Comparison of ENCODE assay signal across 9 cellular contexts in the genomic region with DNA sequence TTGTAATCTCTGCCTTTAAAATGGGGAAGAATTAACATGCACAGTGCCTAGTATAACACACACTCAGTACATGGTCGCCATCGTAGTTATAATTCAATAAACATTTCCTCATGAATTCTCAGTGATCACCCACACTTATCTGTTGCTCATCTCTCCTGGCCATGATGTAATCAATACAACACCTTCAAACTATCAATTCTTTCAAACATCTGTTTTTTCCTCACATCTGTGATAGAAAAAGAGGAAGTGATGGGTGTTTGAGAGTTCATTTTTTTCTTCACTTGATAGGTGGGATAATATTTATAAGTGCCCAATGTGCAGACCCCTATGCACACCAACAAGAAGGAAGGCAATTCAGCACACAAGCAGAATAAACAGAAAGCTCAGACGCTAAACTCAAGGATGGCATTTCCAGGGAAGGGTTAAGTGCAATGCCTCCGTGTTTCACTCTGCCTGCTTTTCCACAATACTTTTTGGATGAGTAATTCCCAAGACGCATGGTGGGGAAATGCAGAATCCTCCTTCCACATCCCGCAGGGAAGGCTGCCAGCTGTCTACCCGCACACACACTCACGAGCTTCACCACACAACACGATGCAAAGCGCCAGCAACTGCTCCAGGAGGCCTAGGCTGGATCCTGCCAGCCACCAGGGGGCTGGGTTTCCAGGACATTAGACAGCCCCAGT.
DNase-seq lines count a peak whose midpoint lies in the region; TF ChIP-seq lines count a peak whose summit lies in the region.
"Had no signal": no experiment of that assay in that cellular context is flagged by ENCODE, and none has a peak within 500 bp of the region (broad histone marks: within the 10 kb centered on the region; RNA-seq: fewer than 3 reads in every experiment).

No MANE protein-coding gene starts in this region.

- TF ChIP-seq POLR2A in tibial nerve (IDR thresholded peaks at IDR 0.05) = no peak

- DNase-seq in Ammon's horn (ENCODE audit: low spot score) (peak; percentile 53), LHCN-M2 (ENCODE audit: low read depth) (peak; percentile 100), brain pericyte (ENCODE audit: low read depth, low spot score) (peak; percentile 91), left kidney (ENCODE audit: low read depth, low spot score) (peak; percentile 81), tibial nerve (ENCODE audit: low spot score in 2 of 2) (peak; percentile 62 to 65), NCI-H1092 treated with DMSO at 0.1 percent for 48 hours (lab: John Stamatoyannopoulos, UW) (no peak)
- no peak for DNase-seq in stimulated activated CD8-positive, alpha-beta memory T cell treated with anti-CD3 and anti-CD28 coated beads, Interleukin-4, amount 100 ng/mL, for 48 hours
- DNase-seq in activated effector memory CD4-positive, alpha-beta T cell treated with anti-CD3 and anti-CD28 coated beads, Interleukin-2, amount 50 U/mL, for 16 hours = no peak
- DNase-seq: upper lobe of left lung had no signal

- H3K4me3 ChIP-seq in tibial nerve = no peak overlapping the region
- H3K4me3 ChIP-seq: upper lobe of left lung had no signal

- TF ChIP-seq EP300 in tibial nerve (IDR thresholded peaks at IDR 0.05) = peak; percentile 21 to 78

- no peaks in the 10 kb centered on the region for H3K27me3 ChIP-seq in tibial nerve
- H3K27me3 ChIP-seq: upper lobe of left lung had no signal

- no peaks in the 10 kb centered on the region for H3K36me3 ChIP-seq in tibial nerve
- H3K36me3 ChIP-seq: upper lobe of left lung had no signal

- 31 to 41% methylated on average over 10 of the region's 10 CpGs for WGBS in tibial nerve, 2 donors

- peaks cover 0 to 51% (median 19%) of the 10 kb centered on the region in 4 donors for H3K4me1 ChIP-seq in tibial nerve

- no peak overlapping the region for H3K27ac ChIP-seq in tibial nerve
- H3K27ac ChIP-seq: upper lobe of left lung had no signal

- no peaks in the 10 kb centered on the region for H3K9me3 ChIP-seq in tibial nerve
- H3K9me3 ChIP-seq: upper lobe of left lung had no signal

- peak in 2 of 5 experiments; percentile 24 to 51 for TF ChIP-seq CTCF in tibial nerve (IDR thresholded peaks at IDR 0.05)

Comparison
In these comparisons a context has a peak if more than half of its experiments do, and no peak if none do; other contexts are left out.
1. DNase-seq: peak in Ammon's horn (single experiment), LHCN-M2 (single experiment), brain pericyte (single experiment), left kidney (single experiment) and tibial nerve (2 of 2); none in stimulated activated CD8-positive, alpha-beta memory T cell treated with anti-CD3 and anti-CD28 coated beads, Interleukin-4, amount 100 ng/mL, for 48 hours (single experiment), NCI-H1092 treated with DMSO at 0.1 percent for 48 hours (single experiment) and activated effector memory CD4-positive, alpha-beta T cell treated with anti-CD3 and anti-CD28 coated beads, Interleukin-2, amount 50 U/mL, for 16 hours (single experiment).